ENCODE assay signal across 8 cellular contexts in the genomic region with DNA sequence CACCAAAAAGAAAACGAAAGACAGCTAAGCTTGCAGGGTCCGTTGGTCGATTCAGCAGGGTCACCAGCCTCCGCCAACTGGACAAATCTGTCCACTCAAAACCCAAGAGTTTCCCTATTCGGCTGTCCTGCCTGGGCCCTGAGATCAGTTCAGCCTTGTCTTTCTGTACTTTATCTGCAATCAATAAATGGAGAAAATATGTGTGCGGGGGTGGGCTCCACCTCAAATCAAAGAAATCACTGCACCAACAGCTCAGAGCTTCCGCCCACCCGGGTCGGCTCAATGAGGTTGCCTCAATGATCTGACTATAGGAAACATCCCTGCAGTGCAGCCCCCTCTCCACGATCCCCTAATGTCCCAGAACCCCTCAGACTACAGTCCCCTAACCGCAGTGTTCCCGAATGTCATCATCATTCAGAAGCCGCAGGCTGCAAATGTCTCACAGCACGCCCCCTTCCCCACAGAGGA. TPM values are rescaled to one million over a fixed set of nuclear protein-coding genes. Genes with fewer than 3 reads are reported as not detected.
DNase-seq lines count a peak whose midpoint lies in the region; ATAC-seq and TF ChIP-seq lines count a peak whose summit lies in the region.

No MANE protein-coding gene starts in this region.

- POLR2A ChIA-PET in CD8-positive, alpha-beta T cell (lab: Charles Lee), result interaction anchor here (0.7 to 3.3 kb wide), 9 partner anchors 9 to 143 kb away, joined by 3 to 22 read pairs (median 4); partner anchors contain the start of genes MAT2A, SH2D6 and VAMP5
- POLR2A ChIA-PET in WTC11 (lab: Charles Lee), result interaction anchor here (0.5 to 4.1 kb wide), 13 partner anchors 9 to 219 kb away, joined by 3 to 19 read pairs (median 4); partner anchors contain the start of genes C2orf68, MAT2A and SH2D6

- H3K9me3 ChIP-seq in CD8-positive, alpha-beta T cell (ENCODE audit: low read length), result no peaks in the 10 kb centered on the region
- H3K9me3 ChIP-seq in heart right ventricle, result no peaks in the 10 kb centered on the region
- no peaks in the 10 kb centered on the region for H3K9me3 ChIP-seq in skeletal muscle tissue (ENCODE audit: control insufficient read depth in 3 of 3, low read length in 3 of 3)

- no peaks in the 10 kb centered on the region for H3K27me3 ChIP-seq in CD8-positive, alpha-beta T cell (ENCODE audit: insufficient read depth, low read length)
- H3K27me3 ChIP-seq in heart right ventricle (no peaks in the 10 kb centered on the region), skeletal muscle tissue (ENCODE audit: control insufficient read depth in 3 of 3, insufficient read depth in 3 of 3, low read length in 3 of 3) (no peaks in the 10 kb centered on the region)

- H3K36me3 Mint-ChIP-seq in CD8-positive, alpha-beta T cell, result peaks cover 34% of the 10 kb centered on the region
- peaks cover 7% of the 10 kb centered on the region for H3K36me3 Mint-ChIP-seq in WTC11

- peak overlapping the region; percentile 96 for H3K27ac Mint-ChIP-seq in CD8-positive, alpha-beta T cell
- peak overlapping the region; percentile 89 for H3K27ac Mint-ChIP-seq in WTC11

- H3K4me1 Mint-ChIP-seq in CD8-positive, alpha-beta T cell (ENCODE audit: low read depth), result peaks cover 21% of the 10 kb centered on the region
- H3K4me1 Mint-ChIP-seq in WTC11, result peaks cover 6% of the 10 kb centered on the region

- peak overlapping the region; percentile 94 for H3K4me3 Mint-ChIP-seq in CD8-positive, alpha-beta T cell
- H3K4me3 Mint-ChIP-seq in WTC11, result peak overlapping the region; percentile 94

- no peak for TF ChIP-seq CTCF in CD8-positive, alpha-beta T cell (IDR thresholded peaks at IDR 0.05)
- TF ChIP-seq CTCF in WTC11 (IDR thresholded peaks at IDR 0.05) (no peak), heart right ventricle (IDR thresholded peaks at IDR 0.05) (no peak)

- no peaks in the 10 kb centered on the region for H3K9me3 Mint-ChIP-seq in CD8-positive, alpha-beta T cell
- H3K9me3 Mint-ChIP-seq in WTC11, result no peaks in the 10 kb centered on the region

- H3K4me3 ChIP-seq in CD8-positive, alpha-beta T cell (ENCODE audit: low read depth, low read length), result peak overlapping the region; percentile 82
- H3K4me3 ChIP-seq in heart right ventricle (peak overlapping the region; percentile 79 to 91 (median 85)), skeletal muscle tissue (ENCODE audit: low read length in 3 of 3) (peak overlapping the region; percentile 97 to 99 (median 97))

- 4% methylated on average over 14 of the region's 14 CpGs for WGBS in heart right ventricle, 2 donors

- DNase-seq in CD8-positive, alpha-beta T cell, result no peak
- DNase-seq in WTC11 (ENCODE audit: low spot score) (no peak), heart right ventricle (no peak), NCI-H226 (no peak), germinal center (ENCODE audit: low spot score) (no peak), C1 segment of cervical spinal cord (lab: John Stamatoyannopoulos, UW) (no peak)

- ATAC-seq in CD8-positive, alpha-beta T cell, result peak; percentile 20
- peak; percentile 26 for ATAC-seq in HG02571 (IDR thresholded peaks at IDR 0.05; ENCODE audit: unreplicated experiment)
- peak; percentile 25 for ATAC-seq in WTC11
- ATAC-seq in heart right ventricle, result peak in 5 of 8 donors; percentile 1 to 31 (median 28)

- H3K4me1 ChIP-seq in CD8-positive, alpha-beta T cell (ENCODE audit: insufficient read depth, low read length), result peaks cover 6% of the 10 kb centered on the region
- H3K4me1 ChIP-seq in heart right ventricle (peaks cover 0 to 36% (median 27%) of the 10 kb centered on the region in 9 donors), skeletal muscle tissue (ENCODE audit: control insufficient read depth in 3 of 3, insufficient read depth in 3 of 3, low read length in 3 of 3) (peaks cover 10 to 23% (median 16%) of the 10 kb centered on the region in 3 donors)

- H3K36me3 ChIP-seq in CD8-positive, alpha-beta T cell (ENCODE audit: insufficient read depth, low read length), result peaks cover 4% of the 10 kb centered on the region
- H3K36me3 ChIP-seq in heart right ventricle (peaks cover 0 to 36% (median 5%) of the 10 kb centered on the region in 9 donors), skeletal muscle tissue (ENCODE audit: control insufficient read depth in 3 of 3, insufficient read depth in 3 of 3, low read length in 3 of 3) (peaks cover 12 to 16% (median 15%) of the 10 kb centered on the region in 3 donors)

- H3K9ac ChIP-seq in skeletal muscle tissue (ENCODE audit: low read depth in 1 of 3, low read length in 3 of 3), result peak overlapping the region; percentile 96 to 100 (median 98)

- intact Hi-C loops in CD8-positive, alpha-beta T cell (cut with DNase I, micrococcal nuclease), result loop anchor here (1.0 to 5.0 kb wide), 9 partner anchors 16 to 209 kb away; partner anchors contain the start of genes MAT2A (in 2 of the 2), SH2D6 (in 2 of the 2), USP39 (in 2 of the 2) and ELMOD3 (in 1 of the 2)
- intact Hi-C loops in heart right ventricle (cut with DNase I), result loop anchor here in 8 of 10 donors (2.0 to 10.0 kb wide), 6 partner anchors 36 to 56 kb away; partner anchors contain the start of genes TMEM150A (in 5 of the 8), C2orf68 (in 2 of the 8), RNF181 (in 2 of the 8) and USP39 (in 2 of the 8)

- H3K27ac ChIP-seq in CD8-positive, alpha-beta T cell (ENCODE audit: low read depth, low read length), result peak overlapping the region; percentile 72
- H3K27ac ChIP-seq in heart right ventricle (peak overlapping the region; percentile 60 to 97 (median 91)), skeletal muscle tissue (ENCODE audit: low read depth, low read length) (peak overlapping the region; percentile 80)

- no peaks in the 10 kb centered on the region for H3K27me3 Mint-ChIP-seq in CD8-positive, alpha-beta T cell (ENCODE audit: low read depth)
- peaks cover 6% of the 10 kb centered on the region; the same call in 1 of the 2 replicates for H3K27me3 Mint-ChIP-seq in WTC11 (ENCODE audit: low read depth)

- CTCF ChIA-PET in CD8-positive, alpha-beta T cell (lab: Charles Lee), result interaction anchor here (0.8 to 3.3 kb wide), 7 partner anchors 10 to 206 kb away, joined by 3 to 30 read pairs (median 6); partner anchors contain the start of genes ELMOD3, RETSAT and SH2D6
- CTCF ChIA-PET in WTC11 (lab: Charles Lee), result interaction anchor here (0.9 to 2.6 kb wide), 7 partner anchors 10 to 375 kb away, joined by 3 to 26 read pairs (median 5); partner anchors contain the start of genes RNF181 and SH2D6

TF ChIP-seq in WTC11, 78 proteins besides CTCF, POLR2A, EP300 and RAD21 (continues in another document):
- TF ChIP-seq CBFB (CRISPR knock-in tag; IDR thresholded peaks at IDR 0.05; ENCODE audit: low read depth) (no peak), ZNF396 (CRISPR knock-in tag; IDR thresholded peaks at IDR 0.05; ENCODE audit: borderline replicate concordance) (no peak), ETV6 (CRISPR knock-in tag; IDR thresholded peaks at IDR 0.05) (no peak)
- TF ChIP-seq, protein P1, sequence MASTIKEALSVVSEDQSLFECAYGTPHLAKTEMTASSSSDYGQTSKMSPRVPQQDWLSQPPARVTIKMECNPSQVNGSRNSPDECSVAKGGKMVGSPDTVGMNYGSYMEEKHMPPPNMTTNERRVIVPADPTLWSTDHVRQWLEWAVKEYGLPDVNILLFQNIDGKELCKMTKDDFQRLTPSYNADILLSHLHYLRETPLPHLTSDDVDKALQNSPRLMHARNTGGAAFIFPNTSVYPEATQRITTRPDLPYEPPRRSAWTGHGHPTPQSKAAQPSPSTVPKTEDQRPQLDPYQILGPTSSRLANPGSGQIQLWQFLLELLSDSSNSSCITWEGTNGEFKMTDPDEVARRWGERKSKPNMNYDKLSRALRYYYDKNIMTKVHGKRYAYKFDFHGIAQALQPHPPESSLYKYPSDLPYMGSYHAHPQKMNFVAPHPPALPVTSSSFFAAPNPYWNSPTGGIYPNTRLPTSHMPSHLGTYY (CRISPR knock-in tag; IDR thresholded peaks at IDR 0.05), result no peak

RNA-seq across cellular contexts. Expression of gene GGCX, which starts 0.4 kb away (rescaled TPM):
- total RNA-seq in CD8-positive, alpha-beta T cell, result 10 to 100 TPM; 20.7 to 24.0 TPM
- total RNA-seq in WTC11 (2021), result 40.9 to 42.9 TPM (median 41.4 TPM) in 3 replicates
- total RNA-seq in heart right ventricle, result 10 to 100 TPM; 18.2 to 31.1 (median 21.6) TPM
- 10 to 100 TPM; 14.0 to 24.5 TPM for polyA plus RNA-seq in heart right ventricle
- 24.5 TPM for total RNA-seq in skeletal muscle tissue

RNA-seq across cellular contexts. Expression of gene VAMP8, which starts 16.5 kb away (rescaled TPM):
- 10 to 100 TPM; 28.1 to 28.7 TPM for total RNA-seq in CD8-positive, alpha-beta T cell
- total RNA-seq in WTC11 (2021) (48.8 to 55.4 TPM (median 52.0 TPM) in 3 replicates), heart right ventricle (10 to 100 TPM in 5 of 10 donors, 1 to 10 TPM in 5; 4.9 to 56.8 (median 9.2) TPM), skeletal muscle tissue (4.7 TPM)
- polyA plus RNA-seq in heart right ventricle, result 10 to 100 TPM; 16.4 to 26.6 TPM

RNA-seq across cellular contexts. Expression of gene MAT2A, which starts 21.9 kb away (rescaled TPM):
- 100 to 1,000 TPM; 105 to 107 TPM for total RNA-seq in CD8-positive, alpha-beta T cell
- total RNA-seq in WTC11 (2021) (208 to 222 TPM (median 208 TPM) in 3 replicates), heart right ventricle (100 to 1,000 TPM in 8 of 10 donors, 10 to 100 TPM in 2; 94.5 to 460 (median 129) TPM), skeletal muscle tissue (57.9 TPM)
- polyA plus RNA-seq in heart right ventricle, result 10 to 100 TPM; 81.7 to 93.4 TPM

RNA-seq across cellular contexts. Expression of gene VAMP5, which starts 23.4 kb away (rescaled TPM):
- 10 to 100 TPM; 22.7 to 23.9 TPM for total RNA-seq in CD8-positive, alpha-beta T cell
- 6.3 to 7.4 TPM (median 7.0 TPM) in 3 replicates for total RNA-seq in WTC11 (2021)
- 100 to 1,000 TPM in 1 of 10 donors, 10 to 100 TPM in 9; 25.8 to 146 (median 35.5) TPM for total RNA-seq in heart right ventricle
- polyA plus RNA-seq in heart right ventricle, result 100 to 1,000 TPM in 1 of 2 donors, 10 to 100 TPM in 1; 79.6 to 131 TPM
- total RNA-seq in skeletal muscle tissue, result 17.7 TPM

RNA-seq across cellular contexts. Expression of gene RNF181, which starts 34.7 kb away (rescaled TPM):
- total RNA-seq in CD8-positive, alpha-beta T cell, result 10 to 100 TPM; 38.1 to 41.0 TPM
- total RNA-seq in WTC11 (2021) (95.4 to 108 TPM (median 102 TPM) in 3 replicates), heart right ventricle (100 to 1,000 TPM in 1 of 10 donors, 10 to 100 TPM in 9; 74.7 to 117 (median 82.2) TPM), skeletal muscle tissue (74.1 TPM)
- 100 to 1,000 TPM; 140 to 282 TPM for polyA plus RNA-seq in heart right ventricle
